In genomic region chr12:131002271-131002670, GRCh38 we compare ENCODE assay signal across 13 cellular contexts. TPM values are rescaled to one million over a fixed set of nuclear protein-coding genes. Genes with fewer than 3 reads are reported as not detected.
DNase-seq lines count a peak whose midpoint lies in the region; ATAC-seq and TF ChIP-seq lines count a peak whose summit lies in the region.
"Had no signal": no experiment of that assay in that cellular context is flagged by ENCODE, and none has a peak within 500 bp of the region (broad histone marks: within the 10 kb centered on the region; RNA-seq: fewer than 3 reads in every experiment).

No MANE protein-coding gene starts in this region.

- no peaks in the 10 kb centered on the region for H3K9me3 ChIP-seq in stomach smooth muscle (ENCODE audit: control insufficient read depth in 2 of 2, low read length in 2 of 2)
- no peaks in the 10 kb centered on the region for H3K9me3 ChIP-seq in BE2C
- H3K9me3 ChIP-seq: pancreas, SK-N-SH had no signal

- no peak overlapping the region for H3K4me3 ChIP-seq in stomach smooth muscle (ENCODE audit: low read length in 2 of 2)
- no peak overlapping the region for H3K4me3 ChIP-seq in BE2C (ENCODE audit: low read depth, low read length)
- H3K4me3 ChIP-seq: pancreas had no signal

- ATAC-seq in HG02973 (IDR thresholded peaks at IDR 0.05; ENCODE audit: unreplicated experiment) (peak; percentile 78), HG02840 (IDR thresholded peaks at IDR 0.05; ENCODE audit: low FRiP score, unreplicated experiment) (no peak)
- ATAC-seq: pancreas had no signal

- TF ChIP-seq CTCF in GM20000 (IDR thresholded peaks at IDR 0.05; ENCODE audit: extremely low read depth, missing control alignments), result no peak
- no peak for TF ChIP-seq CTCF in BE2C (IDR thresholded peaks at IDR 0.05; ENCODE audit: low read depth, low read length)

- peak overlapping the region; percentile 4 to 51 for H3K9ac ChIP-seq in stomach smooth muscle (ENCODE audit: low read length in 2 of 2)
- H3K9ac ChIP-seq: SK-N-SH had no signal

- DNase-seq in GM20000 (ENCODE audit: low spot score), result peak; percentile 74
- DNase-seq in kidney glomerular epithelial cell (lab: John Stamatoyannopoulos, UW), result no peak
- DNase-seq in BE2C, result no peak
- no peak for DNase-seq in stimulated activated CD4-positive, alpha-beta T cell treated with anti-CD3 and anti-CD28 coated beads, Interleukin-4, amount 100 ng/mL, for 4 hours
- DNase-seq: activated CD4-positive, alpha-beta T cell treated with anti-CD3 and anti-CD28 coated beads for 1 hour; hypothalamus; MV-4-11; SK-N-SH had no signal

- H3K27me3 ChIP-seq in stomach smooth muscle (ENCODE audit: control insufficient read depth in 1 of 2, insufficient read depth in 2 of 2, low read length in 2 of 2) (no peaks in the 10 kb centered on the region), BE2C (no peaks in the 10 kb centered on the region)
- H3K27me3 ChIP-seq: pancreas had no signal

- H3K27ac ChIP-seq in angular gyrus (ENCODE audit: low read depth, low read length), result peak overlapping the region; percentile 70
- peak overlapping the region; percentile 75 for H3K27ac ChIP-seq in stomach smooth muscle (ENCODE audit: low read length)
- H3K27ac ChIP-seq: pancreas had no signal

- H3K36me3 ChIP-seq in stomach smooth muscle (ENCODE audit: control insufficient read depth in 2 of 2, insufficient read depth in 2 of 2, low read length in 2 of 2) (peaks cover 0 to 9% of the 10 kb centered on the region in 2 donors), BE2C (no peaks in the 10 kb centered on the region)
- H3K36me3 ChIP-seq: pancreas had no signal

- H3K4me1 ChIP-seq in stomach smooth muscle (ENCODE audit: control insufficient read depth, insufficient read depth, low read length), result peaks cover 29% of the 10 kb centered on the region
- H3K4me1 ChIP-seq in BE2C, result peaks cover 4% of the 10 kb centered on the region
- H3K4me1 ChIP-seq: pancreas had no signal

RNA-seq across cellular contexts. Expression of gene ADGRD1, which starts 48.6 kb away (rescaled TPM):
- 4.2 TPM for polyA plus RNA-seq in BE2C (2012; ENCODE audit: insufficient read depth, insufficient read length, low read depth)
- polyA plus RNA-seq: SK-N-SH had no signal
